ENCODE assay signal across 1 cellular context in genomic region chr2:68230246-68231060, GRCh38.
TF ChIP-seq lines count a peak whose summit lies in the region.

No MANE protein-coding gene starts in this region.

TF ChIP-seq in HepG2, 621 proteins besides CTCF, POLR2A, EP300 and RAD21:
- TF ChIP-seq FOSL2 (CRISPR knock-in tag; IDR thresholded peaks at IDR 0.05): no peak
- TF ChIP-seq HDAC6 (IDR thresholded peaks at IDR 0.05; ENCODE audit: low read depth, low read length): no peak
- TF ChIP-seq U2AF1 (optimal IDR thresholded peaks at IDR 0.05; ENCODE audit: low read depth, low read length): no peak
- TF ChIP-seq ZBTB43 (CRISPR knock-in tag; conservative IDR thresholded peaks at IDR 0.05): no peak
- TF ChIP-seq FOSL1 (CRISPR knock-in tag; IDR thresholded peaks at IDR 0.05; ENCODE audit: borderline replicate concordance): no peak
- no peak for TF ChIP-seq HNF4G (IDR thresholded peaks at IDR 0.05; ENCODE audit: borderline replicate concordance, low read depth, low read length)
- no peak for TF ChIP-seq HNF4G (CRISPR knock-in tag; IDR thresholded peaks at IDR 0.05; ENCODE audit: borderline replicate concordance, low read depth)
- no peak for TF ChIP-seq ZNF362 (CRISPR knock-in tag; IDR thresholded peaks at IDR 0.05; ENCODE audit: borderline replicate concordance)
- TF ChIP-seq PRDM10 (CRISPR knock-in tag; IDR thresholded peaks at IDR 0.05; ENCODE audit: low read depth): no peak
- no peak for TF ChIP-seq SSRP1 (CRISPR knock-in tag; IDR thresholded peaks at IDR 0.05)
- no peak for TF ChIP-seq SNRNP70 (IDR thresholded peaks at IDR 0.05; ENCODE audit: low read depth, low read length)
- no peak for TF ChIP-seq ATRX (CRISPR knock-in tag; IDR thresholded peaks at IDR 0.05; ENCODE audit: borderline replicate concordance)
- TF ChIP-seq POLR2AphosphoS5 (IDR thresholded peaks at IDR 0.05; ENCODE audit: low read depth, low read length): no peak
- TF ChIP-seq MZF1 (CRISPR knock-in tag; IDR thresholded peaks at IDR 0.05; ENCODE audit: borderline replicate concordance): no peak
- no peak for TF ChIP-seq PHF21A (CRISPR knock-in tag; IDR thresholded peaks at IDR 0.05)
- TF ChIP-seq ATF6 (CRISPR knock-in tag; conservative IDR thresholded peaks at IDR 0.05): no peak
- TF ChIP-seq ZNF777 (CRISPR knock-in tag; IDR thresholded peaks at IDR 0.05): no peak
- no peak for TF ChIP-seq TFDP2 (CRISPR knock-in tag; IDR thresholded peaks at IDR 0.05)
